1 cellular context compared by ENCODE assay signal in the genomic region with DNA sequence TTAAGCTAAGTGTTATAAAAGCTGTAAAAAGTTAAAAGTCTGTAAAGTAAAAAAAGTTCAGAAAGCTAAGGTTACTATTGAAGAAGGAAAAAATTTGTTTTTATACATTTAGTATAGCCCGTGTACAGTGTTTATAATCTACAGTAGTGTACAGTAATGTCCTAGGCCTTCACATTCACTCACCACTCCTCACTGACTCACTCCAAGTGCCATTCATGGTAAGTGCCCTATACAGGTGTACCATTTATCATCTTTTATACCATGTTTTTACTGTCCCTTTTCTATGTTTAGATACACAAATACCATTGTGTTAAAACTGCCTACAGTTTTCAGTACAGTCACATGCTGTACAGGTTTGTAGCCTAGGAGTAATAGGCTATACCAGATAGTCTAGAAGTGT.
TF ChIP-seq lines count a peak whose summit lies in the region.

No MANE protein-coding gene starts in this region.

TF ChIP-seq in endothelial cell of umbilical vein, 7 proteins besides CTCF, POLR2A, EP300 and RAD21:
- TF ChIP-seq FOS (IDR thresholded peaks at IDR 0.05; ENCODE audit: borderline replicate concordance, insufficient read depth, low read length), result no peak
- no peak for TF ChIP-seq EZH2 (IDR thresholded peaks at IDR 0.05; ENCODE audit: borderline replicate concordance, low read depth, low read length, severe bottlenecking)
- TF ChIP-seq, protein P1, sequence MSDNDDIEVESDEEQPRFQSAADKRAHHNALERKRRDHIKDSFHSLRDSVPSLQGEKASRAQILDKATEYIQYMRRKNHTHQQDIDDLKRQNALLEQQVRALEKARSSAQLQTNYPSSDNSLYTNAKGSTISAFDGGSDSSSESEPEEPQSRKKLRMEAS (IDR thresholded peaks at IDR 0.05; ENCODE audit: insufficient read depth, insufficient read length), result no peak
- no peak for TF ChIP-seq GATA2 (IDR thresholded peaks at IDR 0.05; ENCODE audit: insufficient read depth, insufficient read length, low read depth, low read length)
- TF ChIP-seq POLR2AphosphoS5 (IDR thresholded peaks at IDR 0.05; ENCODE audit: insufficient read depth, low read depth, low read length), result no peak
- no peak for TF ChIP-seq JUN (IDR thresholded peaks at IDR 0.05; ENCODE audit: borderline replicate concordance, insufficient read depth, insufficient read length, low read depth)
- TF ChIP-seq MYC (IDR thresholded peaks at IDR 0.05; ENCODE audit: low read depth, low read length), result no peak
TF ChIP-seq in endothelial cell of umbilical vein: peak in this region for 0.
